19 cellular contexts compared by ENCODE assay signal in the genomic region with DNA sequence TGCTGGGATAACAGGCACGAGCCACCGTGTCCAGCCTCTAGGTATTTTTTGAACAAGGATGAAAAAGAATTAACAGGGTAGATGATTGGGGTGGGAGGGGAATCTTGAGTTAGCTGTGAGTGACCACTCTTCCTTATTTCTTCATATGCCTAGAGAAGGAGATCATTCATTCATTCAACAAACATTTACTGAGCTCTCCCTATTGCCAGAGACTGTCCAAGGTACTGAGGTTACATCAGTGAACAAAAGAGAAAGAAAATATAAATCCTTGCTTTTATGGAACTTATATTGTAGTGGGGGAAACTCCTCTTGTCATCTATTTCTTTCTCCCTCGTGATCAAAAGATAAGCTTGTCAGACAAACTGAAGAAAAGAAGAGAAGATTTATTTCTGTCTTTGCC.
DNase-seq lines count a peak whose midpoint lies in the region; ATAC-seq, FAIRE-seq and TF ChIP-seq lines count a peak whose summit lies in the region.
"Had no signal": no experiment of that assay in that cellular context is flagged by ENCODE, and none has a peak within 500 bp of the region (broad histone marks: within the 10 kb centered on the region; RNA-seq: fewer than 3 reads in every experiment).

No MANE protein-coding gene starts in this region.

- WGBS in SK-N-SH (ENCODE audit: low lambda C conversion rate), result 83% methylated on average over 3 of the region's 3 CpGs

- no peak overlapping the region for H2AFZ ChIP-seq in SK-N-SH (ENCODE audit: low read depth)
- no peak overlapping the region for H2AFZ ChIP-seq in endothelial cell of umbilical vein (ENCODE audit: low read depth, low read length)
- H2AFZ ChIP-seq: GM23338 had no signal

- no peak overlapping the region for H3K9ac ChIP-seq in SK-N-SH
- no peak overlapping the region for H3K9ac ChIP-seq in endothelial cell of umbilical vein (replicated peaks; ENCODE audit: extremely low read depth, insufficient read depth, low read length)

- TF ChIP-seq CTCF in SK-N-SH (IDR thresholded peaks at IDR 0.05) (no peak), endothelial cell of umbilical vein (IDR thresholded peaks at IDR 0.05; ENCODE audit: extremely low read depth in 1 of 2, insufficient read depth in 1 of 2, low read depth in 1 of 2, low read length in 2 of 2) (no peak)

- H3K4me1 ChIP-seq in SK-N-SH (ENCODE audit: control insufficient read depth in 1 of 2, insufficient read depth in 2 of 2, low read depth in 1 of 2, low read length in 1 of 2) (peaks cover 8 to 10% of the 10 kb centered on the region in 2 experiments; a peak in 3 of 4 replicates), endothelial cell of umbilical vein (ENCODE audit: control insufficient read depth, extremely low read depth, insufficient read depth, low read length) (peaks cover 64% of the 10 kb centered on the region)
- H3K4me1 ChIP-seq: A549 had no signal

- no peaks in the 10 kb centered on the region for H3K9me3 ChIP-seq in SK-N-SH
- H3K9me3 ChIP-seq in endothelial cell of umbilical vein (replicated peaks; ENCODE audit: control insufficient read depth, insufficient read depth, low read length), result no peaks in the 10 kb centered on the region
- H3K9me3 ChIP-seq: A549 had no signal

- CTCF ChIA-PET in SK-N-SH (lab: Yijun Ruan, JAX), result interaction anchor here (1.0 to 5.9 kb wide), 4 partner anchors 9 to 379 kb away, joined by 3 to 61 read pairs (median 8); no protein-coding TSS in a partner anchor
- CTCF ChIA-PET in endothelial cell of umbilical vein (lab: Charles Lee), result interaction anchor here (0.8 to 8.6 kb wide), 7 partner anchors 9 to 163 kb away, joined by 3 to 75 read pairs (median 5); no protein-coding TSS in a partner anchor

- H3K4me2 ChIP-seq in SK-N-SH (no peak overlapping the region), endothelial cell of umbilical vein (ENCODE audit: insufficient read depth, low read length) (no peak overlapping the region)
- H3K4me2 ChIP-seq: A549, GM23338 had no signal

- no peak for TF ChIP-seq POLR2A in endothelial cell of umbilical vein (IDR thresholded peaks at IDR 0.05; ENCODE audit: low read depth, low read length)

- no peak for TF ChIP-seq RAD21 in SK-N-SH (IDR thresholded peaks at IDR 0.05; ENCODE audit: low read length)

- no peak for TF ChIP-seq EP300 in SK-N-SH (IDR thresholded peaks at IDR 0.05; ENCODE audit: borderline replicate concordance in 1 of 2, low read depth in 1 of 2, low read length in 1 of 2)

- no peak for FAIRE-seq in endothelial cell of umbilical vein (lab: Jason Lieb, UNC)
- FAIRE-seq: A549, HepG2 had no signal

- ATAC-seq in SK-N-SH treated with all-trans-retinoic acid at 6 μM for 48 hours, result no peak
- ATAC-seq: A549, GM23338, HCT116, HepG2 had no signal

- no peaks in the 10 kb centered on the region for H3K27me3 ChIP-seq in SK-N-SH (ENCODE audit: insufficient read depth)
- no peaks in the 10 kb centered on the region for H3K27me3 ChIP-seq in endothelial cell of umbilical vein (ENCODE audit: control insufficient read depth in 2 of 2, insufficient read depth in 2 of 2, low read length in 2 of 2)

- no peaks in the 10 kb centered on the region for H3K36me3 ChIP-seq in SK-N-SH (replicated peaks in 1 of 2; ENCODE audit: control insufficient read depth in 1 of 2, insufficient read depth in 2 of 2, low read length in 1 of 2)
- no peaks in the 10 kb centered on the region for H3K36me3 ChIP-seq in endothelial cell of umbilical vein (ENCODE audit: control insufficient read depth in 2 of 2, extremely low read depth in 1 of 2, insufficient read depth in 2 of 2, low read length in 2 of 2)

- no TSS peak for BruUV-seq in endothelial cell of umbilical vein (replicated peaks; lab: Mats Ljungman, UMichigan)

- intact Hi-C loops in endothelial cell of umbilical vein (cut with micrococcal nuclease), result loop anchor here (10.0 kb wide), 1 partner anchor 705 kb away; no protein-coding TSS in a partner anchor
- intact Hi-C loops in posterior cingulate gyrus (cut with DNase I), result no loop called here

- H3K79me2 ChIP-seq in SK-N-SH (ENCODE audit: insufficient read depth) (no peaks in the 10 kb centered on the region), endothelial cell of umbilical vein (ENCODE audit: control insufficient read depth, insufficient read depth, low read length) (no peaks in the 10 kb centered on the region)

- no peaks in the 10 kb centered on the region for H3K9me2 ChIP-seq in SK-N-SH

- H4K20me1 ChIP-seq in SK-N-SH (ENCODE audit: insufficient read depth) (no peaks in the 10 kb centered on the region), endothelial cell of umbilical vein (replicated peaks; ENCODE audit: control insufficient read depth, extremely low read depth, insufficient read depth, low read length) (no peaks in the 10 kb centered on the region)

- DNase-seq in SK-N-SH, result no peak
- DNase-seq in OCI-M1 (lab: John Stamatoyannopoulos, UW), result peak; percentile 5
- DNase-seq in endothelial cell of umbilical vein (ENCODE audit: low read depth, low spot score), result no peak
- DNase-seq in DMS53 (lab: John Stamatoyannopoulos, UW), result no peak
- DNase-seq in posterior cingulate gyrus, result no peak
- no peak for DNase-seq in activated CD4-positive, alpha-beta T cell treated with anti-CD3 and anti-CD28 coated beads for 48 hours
- DNase-seq: AML-193; CD4-positive, alpha-beta T cell; DMS153; DMS79 treated with DMSO at 0.1 percent for 48 hours; GF-D8; H7 had no signal

- H3K9me1 ChIP-seq in endothelial cell of umbilical vein (replicated peaks; ENCODE audit: control insufficient read depth, extremely low read depth, insufficient read depth, low read length), result no peaks in the 10 kb centered on the region

- H3K27ac ChIP-seq in SK-N-SH (ENCODE audit: low read depth in 2 of 2, low read length in 1 of 2) (no peak overlapping the region), endothelial cell of umbilical vein (ENCODE audit: insufficient read depth, low read depth, low read length) (peak overlapping the region; percentile 83)
- H3K27ac ChIP-seq: 22Rv1, A549, C4-2B had no signal

- H3K4me3 ChIP-seq in SK-N-SH (ENCODE audit: low read depth in 2 of 2, low read length in 1 of 2) (no peak overlapping the region), endothelial cell of umbilical vein (replicated peaks in 1 of 3; ENCODE audit: insufficient read depth in 1 of 3, low read depth in 1 of 3, low read length in 3 of 3) (no peak overlapping the region)
- H3K4me3 ChIP-seq: A549, GM23338 had no signal

- peaks cover 22% of the 10 kb centered on the region for H3F3A ChIP-seq in SK-N-SH (replicated peaks; ENCODE audit: insufficient read depth)

- POLR2A ChIA-PET in SK-N-SH (lab: Yijun Ruan, JAX), result no interaction called here
- POLR2A ChIA-PET in endothelial cell of umbilical vein (lab: Charles Lee), result interaction anchor here (0.7 kb wide), 1 partner anchor 275 kb away, joined by 6 read pairs; no protein-coding TSS in a partner anchor

- dilution Hi-C loops in endothelial cell of umbilical vein (cut with MboI; ENCODE audit: extremely low pct_ligation_motif_present, low sequenced_read_pairs), result loop anchor here (25.0 kb wide), 1 partner anchor 387 kb away; no protein-coding TSS in a partner anchor

TF ChIP-seq in SK-N-SH, 30 proteins besides CTCF, POLR2A, EP300 and RAD21 (continues in another document):
- TF ChIP-seq, protein P1, sequence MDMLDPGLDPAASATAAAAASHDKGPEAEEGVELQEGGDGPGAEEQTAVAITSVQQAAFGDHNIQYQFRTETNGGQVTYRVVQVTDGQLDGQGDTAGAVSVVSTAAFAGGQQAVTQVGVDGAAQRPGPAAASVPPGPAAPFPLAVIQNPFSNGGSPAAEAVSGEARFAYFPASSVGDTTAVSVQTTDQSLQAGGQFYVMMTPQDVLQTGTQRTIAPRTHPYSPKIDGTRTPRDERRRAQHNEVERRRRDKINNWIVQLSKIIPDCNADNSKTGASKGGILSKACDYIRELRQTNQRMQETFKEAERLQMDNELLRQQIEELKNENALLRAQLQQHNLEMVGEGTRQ (IDR thresholded peaks at IDR 0.05; ENCODE audit: borderline replicate concordance, low read depth, low read length), result no peak
- TF ChIP-seq MEF2A (IDR thresholded peaks at IDR 0.05; ENCODE audit: borderline replicate concordance, low read depth), result no peak

TF ChIP-seq in SK-N-SH treated with all-trans-retinoic acid at 6 μM for 48 hours, 23 proteins besides CTCF, POLR2A, EP300 and RAD21 (continues in another document):
- no peak for TF ChIP-seq ESRRG (CRISPR knock-in tag; IDR thresholded peaks at IDR 0.05)
- TF ChIP-seq OSR1 (CRISPR knock-in tag; IDR thresholded peaks at IDR 0.05), result no peak
- no peak for TF ChIP-seq ISL1 (CRISPR knock-in tag; IDR thresholded peaks at IDR 0.05)
- TF ChIP-seq GLIS3 (CRISPR knock-in tag; IDR thresholded peaks at IDR 0.05), result no peak
- TF ChIP-seq TOX (CRISPR knock-in tag; IDR thresholded peaks at IDR 0.05; ENCODE audit: borderline replicate concordance), result no peak
- no peak for TF ChIP-seq ZFP3 (CRISPR knock-in tag; IDR thresholded peaks at IDR 0.05)

TF ChIP-seq in endothelial cell of umbilical vein, 7 proteins besides CTCF, POLR2A, EP300 and RAD21:
- TF ChIP-seq POLR2AphosphoS5 (IDR thresholded peaks at IDR 0.05; ENCODE audit: insufficient read depth, low read depth, low read length) (no peak), FOS (IDR thresholded peaks at IDR 0.05; ENCODE audit: borderline replicate concordance, insufficient read depth, low read length) (no peak), EZH2 (IDR thresholded peaks at IDR 0.05; ENCODE audit: borderline replicate concordance, low read depth, low read length, severe bottlenecking) (no peak), GATA2 (IDR thresholded peaks at IDR 0.05; ENCODE audit: insufficient read depth, insufficient read length, low read depth, low read length) (no peak), JUN (IDR thresholded peaks at IDR 0.05; ENCODE audit: borderline replicate concordance, insufficient read depth, insufficient read length, low read depth) (no peak), MYC (IDR thresholded peaks at IDR 0.05; ENCODE audit: low read depth, low read length) (no peak)
- TF ChIP-seq, protein P2, sequence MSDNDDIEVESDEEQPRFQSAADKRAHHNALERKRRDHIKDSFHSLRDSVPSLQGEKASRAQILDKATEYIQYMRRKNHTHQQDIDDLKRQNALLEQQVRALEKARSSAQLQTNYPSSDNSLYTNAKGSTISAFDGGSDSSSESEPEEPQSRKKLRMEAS (IDR thresholded peaks at IDR 0.05; ENCODE audit: insufficient read depth, insufficient read length), result no peak
TF ChIP-seq in endothelial cell of umbilical vein: peak in this region for 0.
